Comparison of ENCODE assay signal across 13 cellular contexts in genomic region chrX:12985336-12985735, GRCh38. TPM values are rescaled to one million over a fixed set of nuclear protein-coding genes. Genes with fewer than 3 reads are reported as not detected.
DNase-seq lines count a peak whose midpoint lies in the region; ATAC-seq, FAIRE-seq and TF ChIP-seq lines count a peak whose summit lies in the region.
"Had no signal": no experiment of that assay in that cellular context is flagged by ENCODE, and none has a peak within 500 bp of the region (broad histone marks: within the 10 kb centered on the region; RNA-seq: fewer than 3 reads in every experiment).

No MANE protein-coding gene starts in this region.

- no peak for TF ChIP-seq POLR2A in GM12878 (IDR thresholded peaks at IDR 0.05; ENCODE audit: low read depth, low read length)

- TF ChIP-seq CTCF in GM12878 (IDR thresholded peaks at IDR 0.05 in 2 of 3, conservative IDR thresholded peaks at IDR 0.05 in 1 of 3; ENCODE audit: control insufficient read depth in 2 of 3, extremely low read depth in 1 of 3, insufficient read depth in 1 of 3, low read depth in 3 of 3, low read length in 3 of 3) (no peak), mucosa of descending colon (IDR thresholded peaks at IDR 0.05) (no peak)

- H3K4me3 ChIP-seq in GM12878 (no peak overlapping the region), mucosa of descending colon (no peak overlapping the region)
- H3K4me3 ChIP-seq: pancreas, tibial artery had no signal

- TF ChIP-seq RAD21 in GM12878 (IDR thresholded peaks at IDR 0.05; ENCODE audit: insufficient read depth, low read depth, low read length) = no peak

- peak; percentile 10 for ATAC-seq in HG03342 (IDR thresholded peaks at IDR 0.05; ENCODE audit: unreplicated experiment)
- peak; percentile 40 for ATAC-seq in GM12878
- peak; percentile 46 for ATAC-seq in stimulated activated effector memory CD8-positive, alpha-beta T cell treated with anti-CD3 and anti-CD28 coated beads, Interleukin-12 subunit alpha, Interleukin-12 subunit beta, amount 100 ng/mL, for 72 hours
- ATAC-seq in mucosa of descending colon = no peak
- ATAC-seq in left cardiac atrium = no peak

- no peak for DNase-seq in activated CD4-positive, alpha-beta T cell treated with anti-CD3 and anti-CD28 coated beads, Interleukin-2, amount 10 ng/mL, durations not matched to agents 7 days and 5 days
- no peak for DNase-seq in activated CD4-positive, alpha-beta T cell treated with anti-CD3 and anti-CD28 coated beads, Interleukin-2, amount 50 U/mL, for 1 hour
- DNase-seq in GM12878 (ENCODE audit: low read depth, low spot score) (no peak), AG20443 (ENCODE audit: low spot score) (no peak), mucosa of descending colon (no peak), left cardiac atrium (no peak)
- no peak for DNase-seq in stimulated activated effector memory CD8-positive, alpha-beta T cell treated with anti-CD3 and anti-CD28 coated beads, Interleukin-12 subunit alpha, Interleukin-12 subunit beta, amount 100 ng/mL, for 72 hours (ENCODE audit: low spot score in 2 of 2)
- DNase-seq: activated gamma-delta T cell treated with Interleukin-2 at 50 U/mL for 16 hours, NCI-H526 treated with DMSO at 0.1 percent for 48 hours, pancreas, tibial artery had no signal

- H3K79me2 ChIP-seq in GM12878 (ENCODE audit: control insufficient read depth, insufficient read depth, low read length) = no peaks in the 10 kb centered on the region

- H3K4me1 ChIP-seq in GM12878 (ENCODE audit: control insufficient read depth, insufficient read depth, low read length) = peaks cover 68% of the 10 kb centered on the region
- H3K4me1 ChIP-seq in mucosa of descending colon (ENCODE audit: low read depth) = no peaks in the 10 kb centered on the region

- no TSS peak for BruUV-seq in GM12878 (replicated peaks; lab: Mats Ljungman, UMichigan)

- H4K20me1 ChIP-seq in GM12878 (ENCODE audit: control insufficient read depth, insufficient read depth) = no peaks in the 10 kb centered on the region

- WGBS in GM12878 (ENCODE audit: insufficient coverage, insufficient replicate concordance, low lambda C conversion rate, missing lambda C conversion rate) = 35% methylated on average over 1 of the region's 1 CpG

- no peak for TF ChIP-seq EP300 in GM12878 (IDR thresholded peaks at IDR 0.05; ENCODE audit: borderline replicate concordance in 1 of 2, control insufficient read depth in 1 of 2, low read depth in 2 of 2, low read length in 2 of 2)

- in situ Hi-C loops in GM12878 (cut with MboI) = no loop called here

- peak overlapping the region; percentile 99 for H3K27ac Mint-ChIP-seq in activated CD4-positive, alpha-beta T cell treated with anti-CD3 and anti-CD28 coated beads, Interleukin-2, amount 10 ng/mL, durations not matched to agents 7 days and 5 days
- peak overlapping the region; percentile 89 for H3K27ac Mint-ChIP-seq in stimulated activated effector memory CD8-positive, alpha-beta T cell treated with anti-CD3 and anti-CD28 coated beads, Interleukin-12 subunit alpha, Interleukin-12 subunit beta, amount 100 ng/mL, for 72 hours

- RAD21 ChIA-PET in GM12878 (lab: Charles Lee; ENCODE audit: unreplicated experiment) = interaction anchor here (1.0 to 23.0 kb wide), 11 partner anchors 14 to 508 kb away, joined by 3 to 562 read pairs (median 12); no protein-coding TSS in a partner anchor

- H3K4me3 Mint-ChIP-seq in activated CD4-positive, alpha-beta T cell treated with anti-CD3 and anti-CD28 coated beads, Interleukin-2, amount 10 ng/mL, durations not matched to agents 7 days and 5 days = peak overlapping the region; percentile 43
- peak overlapping the region; percentile 38 for H3K4me3 Mint-ChIP-seq in stimulated activated effector memory CD8-positive, alpha-beta T cell treated with anti-CD3 and anti-CD28 coated beads, Interleukin-12 subunit alpha, Interleukin-12 subunit beta, amount 100 ng/mL, for 72 hours

- peak overlapping the region; percentile 98 for H3K27ac ChIP-seq in GM12878 (ENCODE audit: control insufficient read depth, insufficient read depth)
- H3K27ac ChIP-seq: tibial artery had no signal

- SMC1A ChIA-PET in GM12878 (lab: Charles Lee; ENCODE audit: uncharacterized antibody, unreplicated experiment) = interaction anchor here (1.0 to 24.6 kb wide), 13 partner anchors 9 to 503 kb away, joined by 3 to 595 read pairs (median 10); no protein-coding TSS in a partner anchor

- FAIRE-seq in GM12878 (lab: Jason Lieb, UNC) = no peak
- FAIRE-seq: islet of Langerhans, pancreas had no signal

- peaks cover 12% of the 10 kb centered on the region for H3K36me3 Mint-ChIP-seq in activated CD4-positive, alpha-beta T cell treated with anti-CD3 and anti-CD28 coated beads, Interleukin-2, amount 10 ng/mL, durations not matched to agents 7 days and 5 days (ENCODE audit: low read depth)
- peaks cover 10% of the 10 kb centered on the region for H3K36me3 Mint-ChIP-seq in stimulated activated effector memory CD8-positive, alpha-beta T cell treated with anti-CD3 and anti-CD28 coated beads, Interleukin-12 subunit alpha, Interleukin-12 subunit beta, amount 100 ng/mL, for 72 hours

- H3K9me3 Mint-ChIP-seq in activated CD4-positive, alpha-beta T cell treated with anti-CD3 and anti-CD28 coated beads, Interleukin-2, amount 10 ng/mL, durations not matched to agents 7 days and 5 days = peaks cover 8% of the 10 kb centered on the region
- H3K9me3 Mint-ChIP-seq in stimulated activated effector memory CD8-positive, alpha-beta T cell treated with anti-CD3 and anti-CD28 coated beads, Interleukin-12 subunit alpha, Interleukin-12 subunit beta, amount 100 ng/mL, for 72 hours = no peaks in the 10 kb centered on the region

- H3K9me3 ChIP-seq in GM12878 (replicated peaks; ENCODE audit: control insufficient read depth, insufficient read depth, low read length) (no peaks in the 10 kb centered on the region; the same call in 2 of the 3 replicates), mucosa of descending colon (no peaks in the 10 kb centered on the region)
- H3K9me3 ChIP-seq: pancreas, tibial artery had no signal

- peak overlapping the region; percentile 75 for H3K4me2 ChIP-seq in GM12878 (ENCODE audit: control insufficient read depth, insufficient read depth)

- no peaks in the 10 kb centered on the region for H3K27me3 ChIP-seq in GM12878 (replicated peaks in 1 of 2; ENCODE audit: control insufficient read depth in 2 of 2, insufficient read depth in 2 of 2, low read length in 1 of 2)
- H3K27me3 ChIP-seq: pancreas, tibial artery had no signal

- H3K36me3 ChIP-seq in GM12878 (ENCODE audit: control insufficient read depth in 2 of 2, insufficient read depth in 2 of 2, low read length in 1 of 2) (no peaks in the 10 kb centered on the region), mucosa of descending colon (ENCODE audit: low read depth) (no peaks in the 10 kb centered on the region)
- H3K36me3 ChIP-seq: pancreas, tibial artery had no signal

- no peaks in the 10 kb centered on the region for H3K27me3 Mint-ChIP-seq in activated CD4-positive, alpha-beta T cell treated with anti-CD3 and anti-CD28 coated beads, Interleukin-2, amount 10 ng/mL, durations not matched to agents 7 days and 5 days

- H3K4me1 Mint-ChIP-seq in activated CD4-positive, alpha-beta T cell treated with anti-CD3 and anti-CD28 coated beads, Interleukin-2, amount 10 ng/mL, durations not matched to agents 7 days and 5 days = peaks cover 72% of the 10 kb centered on the region
- peaks cover 52% of the 10 kb centered on the region for H3K4me1 Mint-ChIP-seq in stimulated activated effector memory CD8-positive, alpha-beta T cell treated with anti-CD3 and anti-CD28 coated beads, Interleukin-12 subunit alpha, Interleukin-12 subunit beta, amount 100 ng/mL, for 72 hours

- H3K9ac ChIP-seq in GM12878 (ENCODE audit: control insufficient read depth, insufficient read depth, low read length) = peak overlapping the region; percentile 80

- intact Hi-C loops in GM12878 (cut with micrococcal nuclease; ENCODE audit: unreplicated experiment) = loop anchor here (2.0 kb wide), 1 partner anchor 67 kb away; no protein-coding TSS in a partner anchor
- intact Hi-C loops in mucosa of descending colon (cut with DNase I, micrococcal nuclease) = no loop called here
- intact Hi-C loops in left cardiac atrium (cut with DNase I) = no loop called here

- POLR2A ChIA-PET in activated CD4-positive, alpha-beta T cell treated with anti-CD3 and anti-CD28 coated beads, Interleukin-2, amount 10 ng/mL, durations not matched to agents 7 days and 5 days (lab: Charles Lee) = interaction anchor here (0.6 to 1.2 kb wide), 4 partner anchors 9 to 749 kb away, joined by 3 to 4 read pairs (median 4); partner anchors contain the start of genes OFD1 and TRAPPC2
- POLR2A ChIA-PET in GM12878 (lab: Charles Lee) = interaction anchor here (0.6 to 13.6 kb wide), 11 partner anchors 8 to 279 kb away, joined by 3 to 157 read pairs (median 3); no protein-coding TSS in a partner anchor

- CTCF ChIA-PET in activated CD4-positive, alpha-beta T cell treated with anti-CD3 and anti-CD28 coated beads, Interleukin-2, amount 10 ng/mL, durations not matched to agents 7 days and 5 days (lab: Charles Lee) = interaction anchor here (0.8 to 3.3 kb wide), 8 partner anchors 11 to 107 kb away, joined by 3 to 18 read pairs (median 4); no protein-coding TSS in a partner anchor
- CTCF ChIA-PET in GM12878 (lab: Yijun Ruan, JAX) = interaction anchor here (0.7 to 6.0 kb wide), 12 partner anchors 10 to 107 kb away, joined by 3 to 35 read pairs (median 4); no protein-coding TSS in a partner anchor

- peak overlapping the region; percentile 12 for H2AFZ ChIP-seq in GM12878 (ENCODE audit: control insufficient read depth, low read depth, low read length)

RNA-seq across cellular contexts. Expression of gene TMSB4X, which starts 10.4 kb away (rescaled TPM):
- total RNA-seq in activated CD4-positive, alpha-beta T cell treated with anti-CD3 and anti-CD28 coated beads, Interleukin-2, amount 10 ng/mL, durations not matched to agents 7 days and 5 days = 1,000 to 10,000 TPM; 9,113 to 9,418 TPM
- total RNA-seq in GM12878 (2013; cell fraction: nucleolus; rRNA removed) = 726 and 815 TPM in 2 replicates
- total RNA-seq in GM12878 (2014; rRNA removed) (20,095 and 20,513 TPM in 2 replicates), GM12878 (2014; rRNA removed; fragmentation: Illumina TruSeq; extraction: Trizol) (14,081 and 14,526 TPM in 2 replicates), GM12878 (2021) (15,676 and 15,778 TPM in 2 replicates), mucosa of descending colon (1,000 to 10,000 TPM; 2,288 to 5,392 (median 5,014) TPM), left cardiac atrium (1,000 to 10,000 TPM; 1,546 to 1,715 TPM)
- 20,663 TPM for polyA plus RNA-seq in GM12878 (2011; ENCODE audit: low read depth)
- polyA plus RNA-seq in GM12878 (2011; rRNA removed) (13,924 and 13,999 TPM in 2 replicates), GM12878 (2014; fragmentation: Illumina TruSeq; extraction: Trizol) (22,521 and 25,739 TPM in 2 replicates), GM12878 (2014; fragmentation: Nextera tagmentation; extraction: Ambion mirVana) (over 10,000 TPM; 32,576 to 35,408 TPM), GM12878 (2014; rRNA removed) (21,672 and 21,926 TPM in 2 replicates), GM12878 (2016; fragmentation: Nextera tagmentation; extraction: Ambion mirVana) (over 10,000 TPM; 35,271 to 37,234 TPM)
- 6,321 and 8,073 TPM in 2 replicates for polyA plus RNA-seq in GM12878 (2011; cell fraction: cytosol; rRNA removed)
- polyA plus RNA-seq in GM12878 (2011; cell fraction: nucleus; rRNA removed) = 2,770 and 4,943 TPM in 2 replicates
- polyA plus RNA-seq in GM12878 (2012) = 18,326 and 24,333 TPM in 2 replicates
- polyA minus RNA-seq in GM12878 (2011; rRNA and poly(A)+ RNA removed) = 5,151 and 6,646 TPM in 2 replicates
- polyA minus RNA-seq in GM12878 (2011; cell fraction: cytosol; rRNA and poly(A)+ RNA removed) = 2,250 and 2,391 TPM in 2 replicates
- 1,575 and 1,669 TPM in 2 replicates for polyA minus RNA-seq in GM12878 (2011; cell fraction: nucleus; rRNA and poly(A)+ RNA removed)

RNA-seq across cellular contexts. Expression of gene FAM9C, which starts 59.1 kb away (rescaled TPM):
- not detected for total RNA-seq in activated CD4-positive, alpha-beta T cell treated with anti-CD3 and anti-CD28 coated beads, Interleukin-2, amount 10 ng/mL, durations not matched to agents 7 days and 5 days
- 0.61 and 0.65 TPM in 2 replicates for total RNA-seq in GM12878 (2013; cell fraction: nucleolus; rRNA removed)
- total RNA-seq in GM12878 (2014; rRNA removed) (not detected in 2 replicates), GM12878 (2014; rRNA removed; fragmentation: Illumina TruSeq; extraction: Trizol) (not detected in 2 replicates), GM12878 (2021) (not detected in 2 replicates), mucosa of descending colon (under 1 TPM in 1 of 3 donors, not detected in 2; 0.13 TPM), left cardiac atrium (not detected)
- polyA plus RNA-seq in GM12878 (2011; ENCODE audit: low read depth) = not detected
- polyA plus RNA-seq in GM12878 (2011; rRNA removed) (0.03 and 0.10 TPM in 2 replicates), GM12878 (2014; fragmentation: Illumina TruSeq; extraction: Trizol) (0.01 and 0.11 TPM in 2 replicates), GM12878 (2014; fragmentation: Nextera tagmentation; extraction: Ambion mirVana) (not detected), GM12878 (2014; rRNA removed) (0.04 TPM in 1 of 2 replicates, not detected in the other), GM12878 (2016; fragmentation: Nextera tagmentation; extraction: Ambion mirVana) (not detected)
- polyA plus RNA-seq in GM12878 (2011; cell fraction: cytosol; rRNA removed) = 0.01 TPM in 1 of 2 replicates, not detected in the other
- polyA plus RNA-seq in GM12878 (2011; cell fraction: nucleus; rRNA removed) = 0.07 and 0.10 TPM in 2 replicates
- polyA plus RNA-seq in GM12878 (2012) = 0.31 TPM in 1 of 2 replicates, not detected in the other
- polyA minus RNA-seq in GM12878 (2011; rRNA and poly(A)+ RNA removed) = not detected in 2 replicates
- not detected in 2 replicates for polyA minus RNA-seq in GM12878 (2011; cell fraction: cytosol; rRNA and poly(A)+ RNA removed)
- not detected in 2 replicates for polyA minus RNA-seq in GM12878 (2011; cell fraction: nucleus; rRNA and poly(A)+ RNA removed)
- total RNA-seq: pancreas had no signal
- polyA plus RNA-seq: pancreas had no signal

Comparison
In these comparisons a context has a peak if more than half of its experiments do, and no peak if none do; other contexts are left out.
1. ATAC-seq: peak in HG03342 (single experiment), GM12878 (single experiment) and stimulated activated effector memory CD8-positive, alpha-beta T cell treated with anti-CD3 and anti-CD28 coated beads, Interleukin-12 subunit alpha, Interleukin-12 subunit beta, amount 100 ng/mL, for 72 hours (single experiment); none in mucosa of descending colon (single experiment) and left cardiac atrium (0 of 2).